Comparison of ENCODE assay signal across 8 cellular contexts in the genomic region with DNA sequence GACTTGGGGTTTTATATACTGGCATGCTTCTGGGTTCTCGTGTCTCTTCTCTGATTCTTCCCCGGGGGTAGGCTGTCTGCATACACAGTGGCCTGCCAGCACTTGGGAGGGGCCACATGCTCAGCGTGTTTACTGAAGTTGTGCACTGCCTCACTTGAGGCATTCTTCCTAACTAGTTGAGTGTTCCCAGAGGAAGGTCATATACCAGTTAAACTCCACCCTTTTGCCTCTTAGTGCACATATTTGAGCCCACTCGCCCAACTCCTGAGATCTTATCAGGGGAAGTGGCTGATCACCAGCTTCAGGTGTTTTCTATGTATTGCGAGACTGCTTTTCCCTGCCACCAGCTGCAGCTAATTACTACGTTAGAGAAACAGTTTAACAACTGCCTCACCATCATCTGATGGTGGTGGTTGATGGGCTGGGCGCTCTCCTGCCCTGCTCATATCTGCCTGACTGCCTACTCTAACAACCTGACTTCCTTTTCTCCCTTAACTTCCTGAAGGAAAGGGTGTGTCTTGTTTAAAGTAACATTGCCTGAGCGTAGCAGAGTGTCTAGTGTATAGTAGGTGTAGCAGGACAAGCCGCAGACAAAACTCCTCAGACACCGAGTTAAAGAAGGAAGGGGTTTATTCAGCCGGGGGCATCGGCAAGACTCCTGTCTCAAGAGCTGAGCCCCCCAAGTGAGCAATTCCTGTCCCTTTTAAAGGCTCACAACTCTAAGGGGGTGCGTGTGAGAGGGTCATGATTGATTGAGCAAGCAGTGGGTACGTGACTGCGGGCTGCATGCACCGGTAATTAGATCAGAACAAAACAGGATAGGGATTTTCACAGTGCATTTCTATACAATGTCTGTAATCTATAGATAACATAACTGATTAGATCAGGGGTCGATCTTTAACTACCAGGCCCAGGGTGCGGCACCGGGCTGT.
A peak's percentile ranks its signal among the peaks of the same experiment; 100 is the strongest.
DNase-seq lines count a peak whose midpoint lies in the region; ATAC-seq and TF ChIP-seq lines count a peak whose summit lies in the region.

No MANE protein-coding gene starts in this region.

- no peak overlapping the region for H2BK120ac ChIP-seq in H9 (ENCODE audit: low read depth, low read length, poor library complexity, severe bottlenecking)

- H4K91ac ChIP-seq in H9 (ENCODE audit: insufficient read length, low read depth, low read length): no peak overlapping the region

- no peak overlapping the region for H3K4me2 ChIP-seq in GM23248 (ENCODE audit: unreplicated experiment)
- H3K4me2 ChIP-seq in H9 (ENCODE audit: insufficient read depth, insufficient read length, low read length): no peak overlapping the region

- H3K14ac ChIP-seq in H9 (ENCODE audit: insufficient read depth, low read length): no peak overlapping the region

- no peak overlapping the region for H3K4me3 ChIP-seq in GM23248

- H3K9me2 ChIP-seq in GM23248 (ENCODE audit: insufficient read depth): no peaks in the 10 kb centered on the region

- peak; percentile 54 for ATAC-seq in activated CD8-positive, alpha-beta T cell treated with anti-CD3 and anti-CD28 coated beads for 36 hours
- peak; percentile 82 for ATAC-seq in left colon

- peak overlapping the region; percentile 22 for H3K27ac Mint-ChIP-seq in activated CD8-positive, alpha-beta T cell treated with anti-CD3 and anti-CD28 coated beads for 36 hours
- no peak overlapping the region for H3K27ac Mint-ChIP-seq in H9

- H2AFZ ChIP-seq in GM23248 (no peak overlapping the region), H9 (ENCODE audit: low read length) (no peak overlapping the region)

- no peak overlapping the region for H4K8ac ChIP-seq in H9 (replicated peaks; ENCODE audit: insufficient read length, low read depth, low read length)

- H3K4me3 Mint-ChIP-seq in activated CD8-positive, alpha-beta T cell treated with anti-CD3 and anti-CD28 coated beads for 36 hours: peak overlapping the region; percentile 3
- H3K4me3 Mint-ChIP-seq in H9: no peak overlapping the region

- H3K9me3 ChIP-seq in GM23248 (ENCODE audit: low read depth): no peaks in the 10 kb centered on the region
- H3K9me3 ChIP-seq in H9 (ENCODE audit: control insufficient read depth, low read depth, low read length): no peaks in the 10 kb centered on the region

- H3K4me1 Mint-ChIP-seq in activated CD8-positive, alpha-beta T cell treated with anti-CD3 and anti-CD28 coated beads for 36 hours (ENCODE audit: low read depth): peaks cover 26% of the 10 kb centered on the region
- peaks cover 51 to 65% of the 10 kb centered on the region in 2 experiments for H3K4me1 Mint-ChIP-seq in H9

- H4K20me1 ChIP-seq in GM23248 (ENCODE audit: insufficient read depth) (no peaks in the 10 kb centered on the region), H9 (ENCODE audit: control insufficient read depth, insufficient read depth, insufficient read length) (no peaks in the 10 kb centered on the region)

- H3K36me3 ChIP-seq in GM23248 (ENCODE audit: low read depth): no peaks in the 10 kb centered on the region

- H3K4me1 ChIP-seq in GM23248 (ENCODE audit: insufficient read depth) (peaks cover 10% of the 10 kb centered on the region; the same call in 1 of the 2 replicates), H9 (ENCODE audit: insufficient read depth, low read length) (peaks cover 9% of the 10 kb centered on the region; the same call in 1 of the 2 replicates)

- CTCF ChIA-PET in activated CD8-positive, alpha-beta T cell treated with anti-CD3 and anti-CD28 coated beads for 36 hours (lab: Charles Lee): interaction anchor here (0.6 to 5.8 kb wide), 21 partner anchors 8 to 843 kb away, joined by 3 to 24 read pairs (median 3); a partner anchor contains a TSS

- no peak overlapping the region for H3K9ac ChIP-seq in GM23248
- H3K9ac ChIP-seq in H9 (ENCODE audit: extremely low read depth, insufficient read length, low read length): no peak overlapping the region

- no peak overlapping the region for H4K5ac ChIP-seq in H9 (ENCODE audit: insufficient read length, low read depth, low read length)

- no peak overlapping the region for H2BK15ac ChIP-seq in H9 (ENCODE audit: low read depth, low read length)

- no peaks in the 10 kb centered on the region for H3K23me2 ChIP-seq in H9 (ENCODE audit: insufficient read length, low read depth, low read length, poor library complexity, severe bottlenecking)

- in situ Hi-C loops in GM23248 (cut with MboI): no loop called here

- DNase-seq in AG09319 (ENCODE audit: extremely low read depth, low read depth) (peak; percentile 30), GM23248 (peak; percentile 14), left colon (peak; percentile 69 to 83), H9 (no peak), NCI-H2029 (lab: John Stamatoyannopoulos, UW) (no peak), A172 (ENCODE audit: low spot score) (no peak), DMS153 (lab: John Stamatoyannopoulos, UW) (no peak)
- DNase-seq in activated CD8-positive, alpha-beta T cell treated with anti-CD3 and anti-CD28 coated beads for 36 hours: peak; percentile 21

- POLR2A ChIA-PET in activated CD8-positive, alpha-beta T cell treated with anti-CD3 and anti-CD28 coated beads for 36 hours (lab: Charles Lee): interaction anchor here (0.6 to 1.7 kb wide), 4 partner anchors 20 to 62 kb away, joined by 3 to 4 read pairs (median 4); no protein-coding TSS in a partner anchor

- no peak overlapping the region for H3T11ph ChIP-seq in H9 (ENCODE audit: low read length)

- H2BK20ac ChIP-seq in H9 (ENCODE audit: low read depth, low read length, poor library complexity, severe bottlenecking): no peak overlapping the region

- no peak overlapping the region for H2AK5ac ChIP-seq in H9 (ENCODE audit: insufficient read length, low read length)

- no peaks in the 10 kb centered on the region for H3K27me3 Mint-ChIP-seq in activated CD8-positive, alpha-beta T cell treated with anti-CD3 and anti-CD28 coated beads for 36 hours
- H3K27me3 Mint-ChIP-seq in H9 (ENCODE audit: low read depth): no peaks in the 10 kb centered on the region

- intact Hi-C loops in activated CD8-positive, alpha-beta T cell treated with anti-CD3 and anti-CD28 coated beads for 36 hours (cut with micrococcal nuclease): loop anchor here (5.0 kb wide), 2 partner anchors 62 to 102 kb away; a partner anchor contains a TSS
- intact Hi-C loops in left colon (cut with DNase I, micrococcal nuclease): no loop called here

- WGBS in GM23248 (ENCODE audit: low coverage in 1 of 2, low lambda C conversion rate in 2 of 2, missing lambda C conversion rate in 2 of 2), 2 experiments: 72 to 75% methylated on average over 19 of the region's 19 CpGs
- WGBS in H9 (ENCODE audit: extremely low coverage, insufficient read length, low lambda C conversion rate): no CpG with 5 or more reads among the region's 19 CpGs

- no peaks in the 10 kb centered on the region for H3K36me3 Mint-ChIP-seq in activated CD8-positive, alpha-beta T cell treated with anti-CD3 and anti-CD28 coated beads for 36 hours (ENCODE audit: low read depth)
- no peaks in the 10 kb centered on the region for H3K36me3 Mint-ChIP-seq in H9 (ENCODE audit: insufficient read depth in 1 of 3, low read depth in 3 of 3)

- H3K18ac ChIP-seq in H9 (ENCODE audit: insufficient read length, low read depth, low read length): no peak overlapping the region

- H3K27me3 ChIP-seq in GM23248 (replicated peaks; ENCODE audit: insufficient read depth) (no peaks in the 10 kb centered on the region), H9 (ENCODE audit: insufficient read depth, low read length) (no peaks in the 10 kb centered on the region)

- H2BK5ac ChIP-seq in H9 (ENCODE audit: insufficient read length, low read length): no peak overlapping the region

- no peak for TF ChIP-seq CTCF in AG09319 (IDR thresholded peaks at IDR 0.05; ENCODE audit: low read depth, low read length)
- no peak for TF ChIP-seq CTCF in activated CD8-positive, alpha-beta T cell treated with anti-CD3 and anti-CD28 coated beads for 36 hours (IDR thresholded peaks at IDR 0.05)
- no peak for TF ChIP-seq CTCF in H9 (conservative IDR thresholded peaks at IDR 0.05)

- no peak overlapping the region for H3K27ac ChIP-seq in GM23248
- no peak overlapping the region for H3K27ac ChIP-seq in H9 (ENCODE audit: insufficient read length, low read depth, low read length)

- H3F3A ChIP-seq in GM23248 (ENCODE audit: insufficient read depth): no peaks in the 10 kb centered on the region

- H3K4ac ChIP-seq in H9 (ENCODE audit: low read depth, low read length): no peak overlapping the region

- no peaks in the 10 kb centered on the region for H3K9me3 Mint-ChIP-seq in activated CD8-positive, alpha-beta T cell treated with anti-CD3 and anti-CD28 coated beads for 36 hours
- no peaks in the 10 kb centered on the region for H3K9me3 Mint-ChIP-seq in H9

- H2BK12ac ChIP-seq in H9 (ENCODE audit: insufficient read length, low read depth, low read length): no peak overlapping the region

- no peaks in the 10 kb centered on the region for H3K79me1 ChIP-seq in H9 (ENCODE audit: insufficient read depth, low read depth, low read length, poor library complexity, severe bottlenecking)

- H3K56ac ChIP-seq in H9 (ENCODE audit: insufficient read length, low read depth, low read length): no peak overlapping the region

- H3K23ac ChIP-seq in H9 (ENCODE audit: insufficient read length, low read depth, low read length): no peak overlapping the region

- H3K79me2 ChIP-seq in GM23248 (ENCODE audit: insufficient read depth) (no peaks in the 10 kb centered on the region), H9 (ENCODE audit: insufficient read depth, low read length) (no peaks in the 10 kb centered on the region)

Comparison
In these comparisons a context has a peak if more than half of its experiments do, and no peak if none do; other contexts are left out.
1. DNase-seq: peak in AG09319 (single experiment), GM23248 (single experiment), activated CD8-positive, alpha-beta T cell treated with anti-CD3 and anti-CD28 coated beads for 36 hours (single experiment) and left colon (2 of 2); none in H9 (single experiment), NCI-H2029 (single experiment), A172 (single experiment) and DMS153 (single experiment).